17 cellular contexts compared by ENCODE assay signal in genomic region chr5:6399978-6400910, GRCh38.
A peak's percentile ranks its signal among the peaks of the same experiment; 100 is the strongest.
DNase-seq lines count a peak whose midpoint lies in the region; ATAC-seq and TF ChIP-seq lines count a peak whose summit lies in the region.
"Had no signal": no experiment of that assay in that cellular context is flagged by ENCODE, and none has a peak within 500 bp of the region (broad histone marks: within the 10 kb centered on the region; RNA-seq: fewer than 3 reads in every experiment).

No MANE protein-coding gene starts in this region.

- H3K4me3 ChIP-seq in AG10803 (ENCODE audit: low read length) (no peak overlapping the region), brain microvascular endothelial cell (ENCODE audit: low read depth, low read length) (no peak overlapping the region)
- no peak overlapping the region for H3K4me3 ChIP-seq in effector memory CD4-positive, alpha-beta T cell (ENCODE audit: insufficient read depth, low read depth, low read length, poor library complexity, severe bottlenecking)
- H3K4me3 ChIP-seq: esophagus muscularis mucosa, thyroid gland had no signal

- H3K27ac ChIP-seq in brain microvascular endothelial cell, result no peak overlapping the region
- no peak overlapping the region for H3K27ac ChIP-seq in effector memory CD4-positive, alpha-beta T cell (ENCODE audit: insufficient read depth, low read length, poor library complexity, severe bottlenecking)
- H3K27ac ChIP-seq: esophagus muscularis mucosa, thyroid gland had no signal

- TF ChIP-seq CTCF in AG10803 (conservative IDR thresholded peaks at IDR 0.05; ENCODE audit: low read length), result no peak
- no peak for TF ChIP-seq CTCF in brain microvascular endothelial cell (IDR thresholded peaks at IDR 0.05; ENCODE audit: low read depth, low read length, missing control alignments)

- H3K9me3 ChIP-seq in effector memory CD4-positive, alpha-beta T cell (ENCODE audit: control insufficient read depth, low read length), result no peaks in the 10 kb centered on the region
- H3K9me3 ChIP-seq: esophagus muscularis mucosa, thyroid gland had no signal

- no peaks in the 10 kb centered on the region for H3K36me3 ChIP-seq in brain microvascular endothelial cell (replicated peaks)
- no peaks in the 10 kb centered on the region for H3K36me3 ChIP-seq in effector memory CD4-positive, alpha-beta T cell (ENCODE audit: control insufficient read depth, insufficient read depth, low read length)
- H3K36me3 ChIP-seq: esophagus muscularis mucosa, thyroid gland had no signal

- DNase-seq in AG10803 (ENCODE audit: low read depth), result peak; percentile 85
- peak; percentile 56 for DNase-seq in HPDE6-E6E7 (ENCODE audit: extremely low spot score)
- peak; percentile 15 for DNase-seq in brain microvascular endothelial cell
- peak; percentile 27 for DNase-seq in iris pigment epithelial cell (ENCODE audit: low read depth)
- DNase-seq in middle frontal gyrus (ENCODE audit: extremely low spot score, low spot score), result no peak
- DNase-seq in effector memory CD4-positive, alpha-beta T cell, result no peak
- no peak for DNase-seq in OCI-M2 (lab: John Stamatoyannopoulos, UW; ENCODE audit: unreplicated experiment)
- DNase-seq: activated CD4-positive, CD25-positive, alpha-beta regulatory T cell; activated CD8-positive, alpha-beta memory T cell treated with anti-CD3 and anti-CD28 coated beads, Interleukin-2, amount 50 U/mL, for 48 hours; cerebellar nuclear complex; midbrain; NCI-H1105 treated with DMSO at 0.1 percent for 48 hours; NCI-H446 treated with DMSO at 0.1 percent for 48 hours; SW 1271; thyroid gland had no signal

- no peaks in the 10 kb centered on the region for H3K27me3 ChIP-seq in brain microvascular endothelial cell (replicated peaks)
- H3K27me3 ChIP-seq in effector memory CD4-positive, alpha-beta T cell (replicated peaks; ENCODE audit: control insufficient read depth, insufficient read depth, low read length, poor library complexity, severe bottlenecking), result no peaks in the 10 kb centered on the region
- H3K27me3 ChIP-seq: thyroid gland had no signal

- H3K4me1 ChIP-seq in effector memory CD4-positive, alpha-beta T cell (ENCODE audit: control insufficient read depth, insufficient read depth, low read length, poor library complexity, severe bottlenecking), result no peaks in the 10 kb centered on the region
- H3K4me1 ChIP-seq: esophagus muscularis mucosa, thyroid gland had no signal

- no peak for ATAC-seq in GM19035 (IDR thresholded peaks at IDR 0.05; ENCODE audit: unreplicated experiment)

- in situ Hi-C loops in brain microvascular endothelial cell (cut with HindIII; ENCODE audit: low pct_ligation_motif_present, low sequenced_read_pairs), result no loop called here

Comparison
In these comparisons a context has a peak if more than half of its experiments do, and no peak if none do; other contexts are left out.
1. DNase-seq: peak in AG10803 (single experiment), HPDE6-E6E7 (single experiment), brain microvascular endothelial cell (single experiment) and iris pigment epithelial cell (single experiment); none in middle frontal gyrus (single experiment), effector memory CD4-positive, alpha-beta T cell (0 of 3) and OCI-M2 (single experiment).